Comparison of ENCODE assay signal across 1 cellular context in the genomic region with DNA sequence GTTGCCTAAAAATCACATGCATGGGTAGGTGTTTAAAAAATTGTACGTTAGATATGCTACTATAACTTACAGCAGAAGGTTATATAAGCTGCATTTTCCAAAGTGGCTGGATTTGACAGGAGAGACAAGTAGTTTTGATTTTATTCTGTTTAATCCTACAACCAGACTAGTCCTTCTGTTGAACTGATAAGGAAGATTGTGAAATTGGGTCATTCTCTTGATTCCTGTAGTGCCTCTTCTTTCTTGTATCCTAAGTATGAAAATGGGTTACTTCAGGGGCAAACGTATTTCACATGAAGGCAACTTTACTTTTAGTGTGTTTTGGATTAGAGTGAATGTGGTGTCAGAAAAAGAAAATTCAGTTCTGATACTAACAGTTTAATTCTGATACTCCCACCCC.
TF ChIP-seq lines count a peak whose summit lies in the region.

No MANE protein-coding gene starts in this region.

TF ChIP-seq in K562, 482 proteins besides CTCF, POLR2A, EP300 and RAD21 (continued from another document):
- TF ChIP-seq ZFP36 (IDR thresholded peaks at IDR 0.05; ENCODE audit: low read depth, low read length, partially characterized antibody) (no peak), HOXB6 (CRISPR knock-in tag; IDR thresholded peaks at IDR 0.05; ENCODE audit: borderline replicate concordance) (no peak), HDAC1 (IDR thresholded peaks at IDR 0.05) (no peak), KDM2B (CRISPR knock-in tag; IDR thresholded peaks at IDR 0.05) (no peak), PRPF4 (IDR thresholded peaks at IDR 0.05; ENCODE audit: insufficient read depth, low read depth, low read length, poor library complexity, severe bottlenecking) (no peak), CBFA2T3 (IDR thresholded peaks at IDR 0.05) (0 out of 2 replicates have a peak, but pooled peaks have one; percentile 14)
- TF ChIP-seq, protein P1, sequence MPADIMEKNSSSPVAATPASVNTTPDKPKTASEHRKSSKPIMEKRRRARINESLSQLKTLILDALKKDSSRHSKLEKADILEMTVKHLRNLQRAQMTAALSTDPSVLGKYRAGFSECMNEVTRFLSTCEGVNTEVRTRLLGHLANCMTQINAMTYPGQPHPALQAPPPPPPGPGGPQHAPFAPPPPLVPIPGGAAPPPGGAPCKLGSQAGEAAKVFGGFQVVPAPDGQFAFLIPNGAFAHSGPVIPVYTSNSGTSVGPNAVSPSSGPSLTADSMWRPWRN (IDR thresholded peaks at IDR 0.05; ENCODE audit: low read depth) = no peak
- TF ChIP-seq, protein P2, sequence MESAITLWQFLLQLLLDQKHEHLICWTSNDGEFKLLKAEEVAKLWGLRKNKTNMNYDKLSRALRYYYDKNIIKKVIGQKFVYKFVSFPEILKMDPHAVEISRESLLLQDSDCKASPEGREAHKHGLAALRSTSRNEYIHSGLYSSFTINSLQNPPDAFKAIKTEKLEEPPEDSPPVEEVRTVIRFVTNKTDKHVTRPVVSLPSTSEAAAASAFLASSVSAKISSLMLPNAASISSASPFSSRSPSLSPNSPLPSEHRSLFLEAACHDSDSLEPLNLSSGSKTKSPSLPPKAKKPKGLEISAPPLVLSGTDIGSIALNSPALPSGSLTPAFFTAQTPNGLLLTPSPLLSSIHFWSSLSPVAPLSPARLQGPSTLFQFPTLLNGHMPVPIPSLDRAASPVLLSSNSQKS (CRISPR knock-in tag; IDR thresholded peaks at IDR 0.05) = no peak
